In genomic region chr13:41060723-41061074, GRCh38 we compare ENCODE assay signal across 8 cellular contexts. TPM values are rescaled to one million over a fixed set of nuclear protein-coding genes. Genes with fewer than 3 reads are reported as not detected.
A peak's percentile ranks its signal among the peaks of the same experiment; 100 is the strongest.
DNase-seq lines count a peak whose midpoint lies in the region; ATAC-seq and TF ChIP-seq lines count a peak whose summit lies in the region.

No MANE protein-coding gene starts in this region.

- TF ChIP-seq CTCF in fibroblast of villous mesenchyme (IDR thresholded peaks at IDR 0.05; ENCODE audit: insufficient read depth, low read depth, low read length) (no peak), neural progenitor cell (IDR thresholded peaks at IDR 0.05) (no peak)

- H3K27me3 ChIP-seq in neural progenitor cell (no peaks in the 10 kb centered on the region), subcutaneous abdominal adipose tissue (ENCODE audit: control insufficient read depth in 5 of 5, insufficient read depth in 4 of 5, low read length in 5 of 5) (no peaks in the 10 kb centered on the region)

- H3K27ac ChIP-seq in neural progenitor cell (peak overlapping the region; percentile 87), subcutaneous abdominal adipose tissue (ENCODE audit: low read depth, low read length) (peak overlapping the region; percentile 99)

- TF ChIP-seq EP300 in Ishikawa (IDR thresholded peaks at IDR 0.05; ENCODE audit: borderline replicate concordance): peak; percentile 40; the same call in 1 of the 2 replicates

- H3K4me3 ChIP-seq in fibroblast of villous mesenchyme (ENCODE audit: low read depth, low read length): peak overlapping the region; percentile 90
- H3K4me3 ChIP-seq in neural progenitor cell: peak overlapping the region; percentile 70
- peak overlapping the region; percentile 90 to 96 (median 93) for H3K4me3 ChIP-seq in subcutaneous abdominal adipose tissue (ENCODE audit: low read depth in 1 of 5, low read length in 5 of 5)

- H3K27ac Mint-ChIP-seq in neural progenitor cell: peak overlapping the region; percentile 99

- H3K4me1 Mint-ChIP-seq in neural progenitor cell: peaks cover 39% of the 10 kb centered on the region

- peak overlapping the region; percentile 89 for H3K4me2 ChIP-seq in neural progenitor cell

- DNase-seq in DMS 273 (lab: John Stamatoyannopoulos, UW; ENCODE audit: unreplicated experiment): peak; percentile 93
- DNase-seq in RPMI8226: peak; percentile 75
- DNase-seq in activated effector memory CD4-positive, alpha-beta T cell treated with anti-CD3 and anti-CD28 coated beads, Interleukin-2, amount 50 U/mL, for 16 hours: peak; percentile 96
- peak; percentile 84 for DNase-seq in fibroblast of villous mesenchyme (ENCODE audit: low read depth)
- peak; percentile 92 for DNase-seq in neural progenitor cell (ENCODE audit: low spot score)

- peaks cover 11% of the 10 kb centered on the region for H3K9me3 Mint-ChIP-seq in neural progenitor cell

- H3K4me1 ChIP-seq in neural progenitor cell (peaks cover 14% of the 10 kb centered on the region), subcutaneous abdominal adipose tissue (ENCODE audit: control insufficient read depth in 5 of 5, insufficient read depth in 5 of 5, low read length in 5 of 5) (peaks cover 2 to 77% (median 57%) of the 10 kb centered on the region in 5 donors)

- H3K27me3 Mint-ChIP-seq in neural progenitor cell (ENCODE audit: insufficient read depth, low read depth): peaks cover 18% of the 10 kb centered on the region

- peak; percentile 34 for ATAC-seq in GM21528 (IDR thresholded peaks at IDR 0.05; ENCODE audit: low FRiP score, unreplicated experiment)

- H3K36me3 Mint-ChIP-seq in neural progenitor cell: peaks cover 6% of the 10 kb centered on the region

- peaks cover 51% of the 10 kb centered on the region for H3K79me2 ChIP-seq in neural progenitor cell (ENCODE audit: low read depth)

- H3K9me3 ChIP-seq in neural progenitor cell (ENCODE audit: low read depth) (no peaks in the 10 kb centered on the region), subcutaneous abdominal adipose tissue (ENCODE audit: control insufficient read depth in 5 of 5, low read length in 5 of 5) (no peaks in the 10 kb centered on the region)

- TF ChIP-seq RAD21 in Ishikawa (IDR thresholded peaks at IDR 0.05; ENCODE audit: low read depth): no peak

- H4K20me1 ChIP-seq in neural progenitor cell (ENCODE audit: low read depth): no peaks in the 10 kb centered on the region

- H3K9ac ChIP-seq in neural progenitor cell (peak overlapping the region; percentile 61), subcutaneous abdominal adipose tissue (ENCODE audit: low read length in 5 of 5) (peak overlapping the region; percentile 78 to 99 (median 96))

- H3F3A ChIP-seq in neural progenitor cell (ENCODE audit: low read depth): peaks cover 30% of the 10 kb centered on the region

- H2AFZ ChIP-seq in neural progenitor cell (replicated peaks): peak overlapping the region; percentile 90

- H3K36me3 ChIP-seq in neural progenitor cell (peaks cover 4% of the 10 kb centered on the region), subcutaneous abdominal adipose tissue (ENCODE audit: control insufficient read depth in 5 of 5, insufficient read depth in 5 of 5, low read length in 5 of 5) (peaks cover 0 to 6% (median 3%) of the 10 kb centered on the region in 5 donors)

- peak overlapping the region; percentile 99 for H3K4me3 Mint-ChIP-seq in neural progenitor cell

TF ChIP-seq in Ishikawa, 13 proteins besides CTCF, POLR2A, EP300 and RAD21:
- TF ChIP-seq CREB1 (IDR thresholded peaks at IDR 0.05; ENCODE audit: low read depth) (no peak), FOXM1 (IDR thresholded peaks at IDR 0.05; ENCODE audit: borderline replicate concordance, low read depth) (no peak), TCF12 (IDR thresholded peaks at IDR 0.05; ENCODE audit: low read depth) (no peak; the same call in 1 of the 2 replicates), TEAD4 (IDR thresholded peaks at IDR 0.05) (peak; percentile 92), MAX (IDR thresholded peaks at IDR 0.05) (no peak; the same call in 1 of the 2 replicates), EGR1 (IDR thresholded peaks at IDR 0.05) (peak; percentile 99), YY1 (IDR thresholded peaks at IDR 0.05; ENCODE audit: low read depth) (0 out of 2 replicates have a peak, but pooled peaks have one; percentile 5), REST (IDR thresholded peaks at IDR 0.05; ENCODE audit: low read depth) (no peak), TAF1 (IDR thresholded peaks at IDR 0.05; ENCODE audit: low read depth) (no peak), NFIC (IDR thresholded peaks at IDR 0.05) (no peak), ZBTB7A (IDR thresholded peaks at IDR 0.05; ENCODE audit: low read depth) (no peak), CEBPB (IDR thresholded peaks at IDR 0.05) (0 out of 2 replicates have a peak, but pooled peaks have one; percentile 12)
- TF ChIP-seq, protein P1, sequence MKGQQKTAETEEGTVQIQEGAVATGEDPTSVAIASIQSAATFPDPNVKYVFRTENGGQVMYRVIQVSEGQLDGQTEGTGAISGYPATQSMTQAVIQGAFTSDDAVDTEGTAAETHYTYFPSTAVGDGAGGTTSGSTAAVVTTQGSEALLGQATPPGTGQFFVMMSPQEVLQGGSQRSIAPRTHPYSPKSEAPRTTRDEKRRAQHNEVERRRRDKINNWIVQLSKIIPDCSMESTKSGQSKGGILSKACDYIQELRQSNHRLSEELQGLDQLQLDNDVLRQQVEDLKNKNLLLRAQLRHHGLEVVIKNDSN (IDR thresholded peaks at IDR 0.05): peak; percentile 39; the same call in 1 of the 2 replicates

RNA-seq across cellular contexts. Expression of gene WBP4, which starts 0.6 kb away (rescaled TPM):
- total RNA-seq in fibroblast of villous mesenchyme: 5.2 and 6.9 TPM in 2 replicates
- 9.0 and 12.9 TPM in 2 replicates for total RNA-seq in neural progenitor cell (ENCODE audit: low replicate concordance)

RNA-seq across cellular contexts. Expression of gene ELF1, which starts 41.6 kb away (rescaled TPM):
- total RNA-seq in fibroblast of villous mesenchyme (38.3 and 43.6 TPM in 2 replicates), neural progenitor cell (ENCODE audit: low replicate concordance) (9.3 and 17.2 TPM in 2 replicates)

Comparison
In these comparisons a context has a peak if more than half of its experiments do, and no peak if none do; other contexts are left out.
1. Peak in every context shown above with its lines: DNase-seq, ATAC-seq, H3K4me3 ChIP-seq and H3K27ac ChIP-seq.